In genomic region chr22:26287382-26288228, GRCh38 we compare ENCODE assay signal across 29 cellular contexts.
"Had no signal": no experiment of that assay in that cellular context is flagged by ENCODE, and none has a peak within 500 bp of the region (broad histone marks: within the 10 kb centered on the region; RNA-seq: fewer than 3 reads in every experiment).

No MANE protein-coding gene starts in this region.

- H3K4me1 ChIP-seq: foreskin keratinocyte, heart right ventricle, pancreas, prostate gland, sigmoid colon, vagina had no signal

- H3K27me3 Mint-ChIP-seq: dendritic cell treated with granulocyte-macrophage colony-stimulating factor and Interleukin-4, amounts not matched to agents 40 ng/mL and 50 ng/mL, for 4 days had no signal

- H3K4me3 Mint-ChIP-seq: activated naive CD4-positive, alpha-beta T cell treated with anti-CD3 and anti-CD28 coated beads for 36 hours; activated naive CD8-positive, alpha-beta T cell treated with anti-CD3 and anti-CD28 coated beads, Interleukin-2, amount 10 ng/mL, durations not matched to agents 7 days and 5 days; dendritic cell treated with granulocyte-macrophage colony-stimulating factor and Interleukin-4, amounts not matched to agents 40 ng/mL and 50 ng/mL, for 4 days; endodermal cell; mesothelial cell of epicardium; stimulated activated effector memory CD8-positive, alpha-beta T cell treated with anti-CD3 and anti-CD28 coated beads, Interleukin-12 subunit alpha, Interleukin-12 subunit beta, amount 100 ng/mL, for 72 hours; stimulated activated naive CD8-positive, alpha-beta T cell treated with anti-CD3 and anti-CD28 coated beads, Interleukin-15, Interleukin-2, amounts not matched to agents 100 ng/mL and 50 ng/mL, for 24 hours had no signal

- H3K4me3 ChIP-seq: heart right ventricle, pancreas, prostate gland, sigmoid colon, thoracic aorta, vagina had no signal

- H3K9me3 ChIP-seq: pancreas, prostate gland, sigmoid colon, thoracic aorta, vagina had no signal

- H3K36me3 Mint-ChIP-seq: activated naive CD8-positive, alpha-beta T cell treated with anti-CD3 and anti-CD28 coated beads, Interleukin-2, amount 10 ng/mL, durations not matched to agents 7 days and 5 days; mesothelial cell of epicardium; naive B cell; stimulated activated effector memory CD8-positive, alpha-beta T cell treated with anti-CD3 and anti-CD28 coated beads, Interleukin-12 subunit alpha, Interleukin-12 subunit beta, amount 100 ng/mL, for 72 hours had no signal

- H3K27me3 ChIP-seq: brain microvascular endothelial cell, vagina had no signal

- H3K36me3 ChIP-seq: brain microvascular endothelial cell, heart right ventricle, pancreas, prostate gland, sigmoid colon, thoracic aorta, vagina had no signal

- DNase-seq: activated CD4-positive, alpha-beta T cell treated with anti-CD3 and anti-CD28 coated beads for 4 hours; activated CD4-positive, alpha-beta T cell treated with anti-CD3 and anti-CD28 coated beads, Interleukin-2, amount 50 U/mL, for 4 hours; activated CD8-positive, alpha-beta memory T cell treated with anti-CD3 and anti-CD28 coated beads for 24 hours; activated effector memory CD4-positive, alpha-beta T cell treated with Interleukin-2 at 50 U/mL for 16 hours; activated naive CD4-positive, alpha-beta T cell treated with anti-CD3 and anti-CD28 coated beads for 36 hours; activated naive CD8-positive, alpha-beta T cell treated with anti-CD3 and anti-CD28 coated beads, Interleukin-2, amount 10 ng/mL, durations not matched to agents 7 days and 5 days; brain microvascular endothelial cell; endodermal cell; foreskin keratinocyte; heart right ventricle; naive B cell; pancreas; retina; sigmoid colon; small intestine; stimulated activated CD4-positive, alpha-beta T cell treated with anti-CD3 and anti-CD28 coated beads, Interleukin-4, amount 100 ng/mL, for 24 hours; T-helper 9 cell; trophoblast cell had no signal

- H3K4me1 Mint-ChIP-seq: endodermal cell; mesothelial cell of epicardium; stimulated activated effector memory CD8-positive, alpha-beta T cell treated with anti-CD3 and anti-CD28 coated beads, Interleukin-12 subunit alpha, Interleukin-12 subunit beta, amount 100 ng/mL, for 72 hours had no signal

- H3K9me3 Mint-ChIP-seq: activated naive CD4-positive, alpha-beta T cell treated with anti-CD3 and anti-CD28 coated beads for 36 hours; activated naive CD8-positive, alpha-beta T cell treated with anti-CD3 and anti-CD28 coated beads, Interleukin-2, amount 10 ng/mL, durations not matched to agents 7 days and 5 days; dendritic cell treated with granulocyte-macrophage colony-stimulating factor and Interleukin-4, amounts not matched to agents 40 ng/mL and 50 ng/mL, for 4 days; endodermal cell; mesothelial cell of epicardium; stimulated activated naive CD8-positive, alpha-beta T cell treated with anti-CD3 and anti-CD28 coated beads, Interleukin-15, Interleukin-2, amounts not matched to agents 100 ng/mL and 50 ng/mL, for 24 hours had no signal

- H3K27ac Mint-ChIP-seq: activated naive CD4-positive, alpha-beta T cell treated with anti-CD3 and anti-CD28 coated beads for 36 hours; activated naive CD8-positive, alpha-beta T cell treated with anti-CD3 and anti-CD28 coated beads, Interleukin-2, amount 10 ng/mL, durations not matched to agents 7 days and 5 days; dendritic cell treated with granulocyte-macrophage colony-stimulating factor and Interleukin-4, amounts not matched to agents 40 ng/mL and 50 ng/mL, for 4 days; endodermal cell; mesothelial cell of epicardium; stimulated activated effector memory CD8-positive, alpha-beta T cell treated with anti-CD3 and anti-CD28 coated beads, Interleukin-12 subunit alpha, Interleukin-12 subunit beta, amount 100 ng/mL, for 72 hours; stimulated activated naive CD8-positive, alpha-beta T cell treated with anti-CD3 and anti-CD28 coated beads, Interleukin-15, Interleukin-2, amounts not matched to agents 100 ng/mL and 50 ng/mL, for 24 hours had no signal

- ATAC-seq: esophagus mucosa; foreskin keratinocyte; heart right ventricle; pancreas; stimulated activated effector memory CD8-positive, alpha-beta T cell treated with anti-CD3 and anti-CD28 coated beads, Interleukin-12 subunit alpha, Interleukin-12 subunit beta, amount 100 ng/mL, for 72 hours had no signal

- FAIRE-seq: astrocyte, pancreas, small intestine, TTC549 had no signal

- H3K27ac ChIP-seq: brain microvascular endothelial cell, foreskin keratinocyte, heart right ventricle, pancreas, prostate gland, sigmoid colon, thoracic aorta, vagina, VCaP had no signal
